ENCODE assay signal across 8 cellular contexts in the genomic region with DNA sequence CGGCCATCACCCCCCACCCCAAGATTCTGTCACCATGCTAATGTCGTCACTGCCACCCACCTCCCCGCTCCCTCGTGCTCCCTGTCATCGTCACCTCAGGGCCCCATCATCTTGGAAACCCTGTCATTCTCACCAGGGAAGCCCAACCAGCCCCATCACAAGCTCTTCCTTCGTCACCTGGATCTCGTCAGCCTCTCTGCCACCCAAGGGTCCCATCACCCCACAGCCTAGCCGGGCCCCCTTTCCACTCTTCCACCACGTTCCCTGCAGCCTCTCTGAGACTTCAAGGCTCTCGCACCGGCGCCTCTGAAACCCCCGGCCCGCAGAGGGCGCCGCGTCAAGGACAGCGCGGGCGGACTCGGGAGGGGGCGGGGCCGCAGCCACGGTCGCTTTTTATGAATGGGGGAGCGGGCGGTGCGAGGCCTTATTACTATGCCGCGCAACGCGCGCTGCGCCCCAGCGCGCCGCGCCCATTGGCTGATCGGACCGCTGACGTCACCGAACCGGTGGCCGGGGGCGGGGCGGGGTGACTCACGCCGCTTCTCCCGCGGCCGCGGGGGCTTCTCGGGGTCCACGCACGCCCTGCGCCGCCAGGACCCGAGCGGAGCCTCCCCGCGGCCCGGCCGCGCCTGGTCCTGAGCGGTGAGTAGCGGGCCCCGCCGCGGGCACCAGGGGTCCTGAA. TPM values are rescaled to one million over a fixed set of nuclear protein-coding genes. Genes with fewer than 3 reads are reported as not detected.
DNase-seq lines count a peak whose midpoint lies in the region; ATAC-seq, FAIRE-seq and TF ChIP-seq lines count a peak whose summit lies in the region.

A gene with protein sequence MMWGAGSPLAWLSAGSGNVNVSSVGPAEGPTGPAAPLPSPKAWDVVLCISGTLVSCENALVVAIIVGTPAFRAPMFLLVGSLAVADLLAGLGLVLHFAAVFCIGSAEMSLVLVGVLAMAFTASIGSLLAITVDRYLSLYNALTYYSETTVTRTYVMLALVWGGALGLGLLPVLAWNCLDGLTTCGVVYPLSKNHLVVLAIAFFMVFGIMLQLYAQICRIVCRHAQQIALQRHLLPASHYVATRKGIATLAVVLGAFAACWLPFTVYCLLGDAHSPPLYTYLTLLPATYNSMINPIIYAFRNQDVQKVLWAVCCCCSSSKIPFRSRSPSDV (plus strand): TSS at position 527 of the 682 bp plus-strand sequence. CDS start 1,177 bp downstream, outside the sequence.

- CTCF ChIA-PET in A549 (lab: Yijun Ruan, JAX) (interaction anchor here (0.6 to 12.0 kb wide), 14 partner anchors 18 to 347 kb away, joined by 3 to 215 read pairs (median 3); partner anchors contain the start of genes MAP3K6 and SYTL1), activated B cell treated with CpG ODN at 0.5 μM for 24 hours (lab: Charles Lee) (interaction anchor here (1.3 to 11.1 kb wide), 5 partner anchors 26 to 271 kb away, joined by 5 to 171 read pairs (median 15); partner anchors contain the start of gene MAP3K6)

- H3K4me1 ChIP-seq in A549: peaks cover 17% of the 10 kb centered on the region

- FAIRE-seq in A549 (lab: Jason Lieb, UNC): no peak

- H3K9me3 Mint-ChIP-seq in activated B cell treated with CpG ODN at 0.5 μM for 24 hours: no peaks in the 10 kb centered on the region

- H3K9me3 ChIP-seq in A549: no peaks in the 10 kb centered on the region

- TF ChIP-seq CTCF in A549 (IDR thresholded peaks at IDR 0.05): peak; percentile 50
- no peak for TF ChIP-seq CTCF in activated B cell treated with CpG ODN at 0.5 μM for 24 hours (IDR thresholded peaks at IDR 0.05)
- peak; percentile 48 for TF ChIP-seq CTCF in cardiac fibroblast (IDR thresholded peaks at IDR 0.05; ENCODE audit: low read depth, low read length)

- H3K4me3 ChIP-seq in A549 (peak within 1 kb of the TSS; percentile 70), cardiac fibroblast (replicated peaks in 1 of 2; ENCODE audit: low read depth in 2 of 2, low read length in 2 of 2) (peak within 1 kb of the TSS; percentile 67 to 70)

- H3K4me2 ChIP-seq in A549: peak within 1 kb of the TSS; percentile 64

- H3K27ac ChIP-seq in A549: peak within 1 kb of the TSS; percentile 74 to 89

- DNase-seq in A549 (ENCODE audit: low read depth in 1 of 2, low spot score in 1 of 2) (peak; percentile 81 to 88), NCI-H2227 treated with DMSO at 0.1 percent for 48 hours (lab: John Stamatoyannopoulos, UW) (peak; percentile 95), activated B cell treated with CpG ODN at 0.5 μM for 24 hours (peak; percentile 91), cardiac fibroblast (ENCODE audit: low read depth in 2 of 2) (peak; percentile 90 to 93), iris pigment epithelial cell (ENCODE audit: low read depth) (peak; percentile 88)
- DNase-seq in stimulated activated CD4-positive, alpha-beta T cell treated with anti-CD3 and anti-CD28 coated beads, Interleukin-12 subunit alpha, Interleukin-12 subunit beta, amount 100 ng/mL, for 24 hours (ENCODE audit: low read depth in 2 of 2): peak; percentile 87 to 93

- TF ChIP-seq POLR2A in A549 (IDR thresholded peaks at IDR 0.05; ENCODE audit: low read length) (no peak), GM18526 (IDR thresholded peaks at IDR 0.05; ENCODE audit: extremely low read depth, insufficient read length) (peak; percentile 33)

- intact Hi-C loops in activated B cell treated with CpG ODN at 0.5 μM for 24 hours (cut with micrococcal nuclease): loop anchor here (1.0 kb wide), 4 partner anchors 27 to 271 kb away; no protein-coding TSS in a partner anchor

- POLR2A ChIA-PET in A549 (lab: Yijun Ruan, JAX) (no interaction called here), activated B cell treated with CpG ODN at 0.5 μM for 24 hours (lab: Charles Lee) (interaction anchor here (0.5 to 1.3 kb wide), 5 partner anchors 27 to 274 kb away, joined by 3 to 5 read pairs (median 4); partner anchors contain the start of gene SYTL1)

- H3K4me3 Mint-ChIP-seq in activated B cell treated with CpG ODN at 0.5 μM for 24 hours: peak within 1 kb of the TSS; percentile 82

- H3K36me3 Mint-ChIP-seq in activated B cell treated with CpG ODN at 0.5 μM for 24 hours (ENCODE audit: low read depth): no peaks in the 10 kb centered on the region

- peaks cover 18% of the 10 kb centered on the region for H3K4me1 Mint-ChIP-seq in activated B cell treated with CpG ODN at 0.5 μM for 24 hours

- TF ChIP-seq EP300 in A549 (IDR thresholded peaks at IDR 0.05): no peak

- no peaks in the 10 kb centered on the region for H3K27me3 Mint-ChIP-seq in activated B cell treated with CpG ODN at 0.5 μM for 24 hours

- peak; percentile 12 to 33; a peak in 2 of 5 replicates for TF ChIP-seq RAD21 in A549 (conservative IDR thresholded peaks at IDR 0.05 in 1 of 2, IDR thresholded peaks at IDR 0.05 in 1 of 2)

- peak within 1 kb of the TSS; percentile 60 for H3K27ac Mint-ChIP-seq in activated B cell treated with CpG ODN at 0.5 μM for 24 hours

- WGBS in A549 (ENCODE audit: missing lambda C conversion rate): 49% methylated on average over 7 of the region's 69 CpGs

- ATAC-seq in A549: peak; percentile 74 to 85
- peak; percentile 78 for ATAC-seq in HG03135 (IDR thresholded peaks at IDR 0.05; ENCODE audit: unreplicated experiment)
- peak; percentile 91 for ATAC-seq in activated B cell treated with CpG ODN at 0.5 μM for 24 hours (ENCODE audit: low read depth)

TF ChIP-seq in A549, 52 proteins besides CTCF, POLR2A, EP300 and RAD21:
- TF ChIP-seq NPAS2 (CRISPR knock-in tag; IDR thresholded peaks at IDR 0.05; ENCODE audit: borderline replicate concordance) (no peak), ZC3H11A (IDR thresholded peaks at IDR 0.05) (no peak), TFCP2L1 (CRISPR knock-in tag; IDR thresholded peaks at IDR 0.05) (no peak), GATA3 (IDR thresholded peaks at IDR 0.05; ENCODE audit: borderline replicate concordance) (no peak), CHD4 (IDR thresholded peaks at IDR 0.05; ENCODE audit: borderline replicate concordance) (no peak), ESRRA (IDR thresholded peaks at IDR 0.05; ENCODE audit: borderline replicate concordance, low read length) (peak; percentile 72), CHD2 (IDR thresholded peaks at IDR 0.05; ENCODE audit: low read length, partially characterized antibody) (peak; percentile 18), CBX8 (IDR thresholded peaks at IDR 0.05) (no peak), FOSL2 (IDR thresholded peaks at IDR 0.05) (no peak), FOSL2 (CRISPR knock-in tag; IDR thresholded peaks at IDR 0.05) (peak; percentile 96), PHF8 (IDR thresholded peaks at IDR 0.05; ENCODE audit: borderline replicate concordance, low read depth) (peak; percentile 66; the same call in 1 of the 2 replicates), RFX5 (IDR thresholded peaks at IDR 0.05) (peak; percentile 80), CEBPB (IDR thresholded peaks at IDR 0.05) (no peak)
- TF ChIP-seq, protein P1, sequence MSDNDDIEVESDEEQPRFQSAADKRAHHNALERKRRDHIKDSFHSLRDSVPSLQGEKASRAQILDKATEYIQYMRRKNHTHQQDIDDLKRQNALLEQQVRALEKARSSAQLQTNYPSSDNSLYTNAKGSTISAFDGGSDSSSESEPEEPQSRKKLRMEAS (IDR thresholded peaks at IDR 0.05): peak; percentile 33
- TF ChIP-seq, protein P2, sequence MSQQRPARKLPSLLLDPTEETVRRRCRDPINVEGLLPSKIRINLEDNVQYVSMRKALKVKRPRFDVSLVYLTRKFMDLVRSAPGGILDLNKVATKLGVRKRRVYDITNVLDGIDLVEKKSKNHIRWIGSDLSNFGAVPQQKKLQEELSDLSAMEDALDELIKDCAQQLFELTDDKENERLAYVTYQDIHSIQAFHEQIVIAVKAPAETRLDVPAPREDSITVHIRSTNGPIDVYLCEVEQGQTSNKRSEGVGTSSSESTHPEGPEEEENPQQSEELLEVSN (IDR thresholded peaks at IDR 0.05; ENCODE audit: borderline replicate concordance, low read depth): 0 out of 2 replicates have a peak, but pooled peaks have one; percentile 43
- TF ChIP-seq, protein P3, sequence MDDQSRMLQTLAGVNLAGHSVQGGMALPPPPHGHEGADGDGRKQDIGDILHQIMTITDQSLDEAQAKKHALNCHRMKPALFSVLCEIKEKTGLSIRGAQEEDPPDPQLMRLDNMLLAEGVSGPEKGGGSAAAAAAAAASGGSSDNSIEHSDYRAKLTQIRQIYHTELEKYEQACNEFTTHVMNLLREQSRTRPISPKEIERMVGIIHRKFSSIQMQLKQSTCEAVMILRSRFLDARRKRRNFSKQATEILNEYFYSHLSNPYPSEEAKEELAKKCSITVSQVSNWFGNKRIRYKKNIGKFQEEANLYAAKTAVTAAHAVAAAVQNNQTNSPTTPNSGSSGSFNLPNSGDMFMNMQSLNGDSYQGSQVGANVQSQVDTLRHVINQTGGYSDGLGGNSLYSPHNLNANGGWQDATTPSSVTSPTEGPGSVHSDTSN (IDR thresholded peaks at IDR 0.05): no peak
TF ChIP-seq in A549: peak in this region for 7.

RNA-seq across cellular contexts. Expression of the gene that starts here (rescaled TPM):
- polyA plus RNA-seq in A549 (2011; rRNA removed): 1.3 and 1.7 TPM in 2 replicates
- 3.9 and 5.3 TPM in 2 replicates for polyA plus RNA-seq in A549 (2012; cell fraction: cytosol; rRNA removed)
- 5.7 and 6.1 TPM in 2 replicates for polyA plus RNA-seq in A549 (2012; cell fraction: nucleus; rRNA removed)
- polyA plus RNA-seq in A549 (2017; fragmentation: RNase III; extraction: RNeasy Plus Mini Kit Qiagen cat#74134 plus additional on column Dnase treatment): 0.64 to 0.95 TPM (median 0.76 TPM) in 3 replicates
- 2.1 and 3.4 TPM in 2 replicates for polyA minus RNA-seq in A549 (2011; rRNA and poly(A)+ RNA removed)
- total RNA-seq in activated B cell treated with CpG ODN at 0.5 μM for 24 hours: 0.11 TPM in 1 of 2 replicates, not detected in the other

Comparison
In these comparisons a context has a peak if more than half of its experiments do, and no peak if none do; other contexts are left out.
1. Peak in every context shown above with its lines: DNase-seq, ATAC-seq, H3K4me3 ChIP-seq and H3K27ac ChIP-seq.
2. Peak in DNase-seq and ATAC-seq in activated B cell treated with CpG ODN at 0.5 μM for 24 hours; RNA of the gene not detected or under 1 TPM.